In genomic region chr19:801030-801860, GRCh38 we compare ENCODE assay signal across 8 cellular contexts. TPM values are rescaled to one million over a fixed set of nuclear protein-coding genes. Genes with fewer than 3 reads are reported as not detected.
DNase-seq lines count a peak whose midpoint lies in the region; ATAC-seq, FAIRE-seq and TF ChIP-seq lines count a peak whose summit lies in the region.

No MANE protein-coding gene starts in this region.

- H3K4ac ChIP-seq in neuronal stem cell (ENCODE audit: low read length), result peak overlapping the region; percentile 84

- ATAC-seq in Panc1, result no peak
- no peak for ATAC-seq in GM18907 (IDR thresholded peaks at IDR 0.05; ENCODE audit: unreplicated experiment)

- H3K9me3 ChIP-seq in Panc1 (ENCODE audit: control insufficient read depth, insufficient read depth, low read depth, low read length), result no peaks in the 10 kb centered on the region
- H3K9me3 ChIP-seq in esophagus (ENCODE audit: control insufficient read depth in 2 of 2, insufficient read depth in 1 of 2, low read depth in 1 of 2, low read length in 1 of 2), result no peaks in the 10 kb centered on the region
- H3K9me3 ChIP-seq in neuronal stem cell (replicated peaks in 1 of 2; ENCODE audit: control insufficient read depth in 2 of 2, insufficient read depth in 1 of 2, low read depth in 1 of 2, low read length in 2 of 2), result no peaks in the 10 kb centered on the region

- H3K23ac ChIP-seq in neuronal stem cell (ENCODE audit: low read depth, low read length, poor library complexity), result peak overlapping the region; percentile 52

- H2AFZ ChIP-seq in neuronal stem cell (ENCODE audit: low read length), result no peak overlapping the region

- intact Hi-C loops in Panc1 (cut with micrococcal nuclease; ENCODE audit: unreplicated experiment), result no loop called here

- peak overlapping the region; percentile 12 for H3K9ac ChIP-seq in neuronal stem cell (ENCODE audit: low read depth, low read length, poor library complexity)

- WGBS in esophagus, 2 donors, result 20 to 21% methylated on average over 28 to 29 of the region's 29 CpGs
- no CpG with 5 or more reads among the region's 29 CpGs for WGBS in neuronal stem cell (ENCODE audit: extremely low coverage in 2 of 2, insufficient read length in 2 of 2, insufficient replicate concordance in 1 of 2), 2 donors

- H2BK120ac ChIP-seq in neuronal stem cell (ENCODE audit: low read depth, low read length), result no peak overlapping the region

- H3K4me1 ChIP-seq in Panc1 (ENCODE audit: control insufficient read depth, insufficient read depth, low read length) (peaks cover 18% of the 10 kb centered on the region), esophagus (ENCODE audit: control insufficient read depth in 2 of 2, insufficient read depth in 2 of 2, low read length in 1 of 2) (peaks cover 28 to 36% of the 10 kb centered on the region in 2 donors), neuronal stem cell (ENCODE audit: control insufficient read depth in 2 of 2, insufficient read depth in 1 of 2, low read depth in 1 of 2, low read length in 2 of 2) (peaks cover 18 to 32% of the 10 kb centered on the region in 2 donors)

- peak overlapping the region; percentile 14 for H3K4me2 ChIP-seq in neuronal stem cell (ENCODE audit: insufficient read depth, low read length, poor library complexity, severe bottlenecking)

- H3K14ac ChIP-seq in neuronal stem cell (ENCODE audit: low read length), result peak overlapping the region; percentile 71

- no peak for FAIRE-seq in D721Med (lab: Jason Lieb, UNC)

- no peak overlapping the region for H4K91ac ChIP-seq in neuronal stem cell (ENCODE audit: low read depth, low read length, poor library complexity)

- peak overlapping the region; percentile 7 for H3K18ac ChIP-seq in neuronal stem cell (ENCODE audit: low read length)

- POLR2A ChIA-PET in Panc1 (lab: Charles Lee), result no interaction called here

- peak overlapping the region; percentile 89 for H3K27ac ChIP-seq in Panc1 (ENCODE audit: low read length)
- H3K27ac ChIP-seq in esophagus (ENCODE audit: low read depth in 2 of 2, low read length in 1 of 2), result peak overlapping the region; percentile 86 to 88
- H3K27ac ChIP-seq in neuronal stem cell (replicated peaks; ENCODE audit: low read length), result no peak overlapping the region

- peak overlapping the region; percentile 19 for H2AK5ac ChIP-seq in neuronal stem cell (ENCODE audit: low read depth, low read length)

- no TSS peak for BruUV-seq in Panc1 (replicated peaks; lab: Mats Ljungman, UMichigan)

- H3K27me3 ChIP-seq in Panc1 (ENCODE audit: control insufficient read depth, insufficient read depth, low read length) (no peaks in the 10 kb centered on the region), esophagus (ENCODE audit: control insufficient read depth in 1 of 2, insufficient read depth in 2 of 2, low read length in 2 of 2) (no peaks in the 10 kb centered on the region), neuronal stem cell (ENCODE audit: control insufficient read depth in 3 of 3, insufficient read depth in 3 of 3, low read depth in 1 of 3, low read length in 3 of 3) (no peaks in the 10 kb centered on the region)

- no peak overlapping the region for H4K8ac ChIP-seq in neuronal stem cell (ENCODE audit: low read depth, low read length)

- CTCF ChIA-PET in Panc1 (lab: Charles Lee), result no interaction called here

- DNase-seq in D721Med (ENCODE audit: insufficient read length, low spot score), result peak; percentile 18
- DNase-seq in Panc1 (ENCODE audit: low read depth, low spot score), result no peak
- no peak for DNase-seq in neuronal stem cell (ENCODE audit: low spot score)
- DNase-seq in ACHN, result no peak
- no peak for DNase-seq in stimulated activated CD4-positive, alpha-beta T cell treated with anti-CD3 and anti-CD28 coated beads, Interleukin-4, amount 100 ng/mL, for 24 hours
- DNase-seq in activated CD8-positive, alpha-beta memory T cell treated with anti-CD3 and anti-CD28 coated beads, Interleukin-2, amount 50 U/mL, for 48 hours, result no peak

- H3K4me3 ChIP-seq in Panc1 (ENCODE audit: low read depth in 2 of 2, low read length in 2 of 2), result peak overlapping the region; percentile 82 to 87
- H3K4me3 ChIP-seq in esophagus (ENCODE audit: low read depth in 1 of 2, low read length in 2 of 2), result peak overlapping the region; percentile 27 to 32
- H3K4me3 ChIP-seq in neuronal stem cell (ENCODE audit: low read length in 2 of 2), result no peak overlapping the region

- in situ Hi-C loops in Panc1 (cut with HindIII; ENCODE audit: low pct_unique_long_range_greater_than_20kb, low sequenced_read_pairs) (no loop called here), ACHN (cut with HindIII; ENCODE audit: low pct_ligation_motif_present, low pct_unique_long_range_greater_than_20kb, low sequenced_read_pairs) (no loop called here)

- H3K36me3 ChIP-seq in Panc1 (ENCODE audit: control insufficient read depth, insufficient read depth, low read length), result peaks cover 13% of the 10 kb centered on the region
- peaks cover 19 to 48% of the 10 kb centered on the region in 2 donors for H3K36me3 ChIP-seq in esophagus (ENCODE audit: control insufficient read depth in 2 of 2, insufficient read depth in 2 of 2, low read length in 1 of 2)
- peaks cover 54 to 81% of the 10 kb centered on the region in 2 donors for H3K36me3 ChIP-seq in neuronal stem cell (replicated peaks in 1 of 2; ENCODE audit: control insufficient read depth in 2 of 2, insufficient read depth in 2 of 2, low read length in 2 of 2)

- H2BK12ac ChIP-seq in neuronal stem cell (ENCODE audit: low read length), result peak overlapping the region; percentile 16

- TF ChIP-seq CTCF in D721Med (IDR thresholded peaks at IDR 0.05; ENCODE audit: insufficient read depth, missing control alignments), result no peak
- TF ChIP-seq CTCF in Panc1 (IDR thresholded peaks at IDR 0.05), result no peak

- H2BK5ac ChIP-seq in neuronal stem cell (ENCODE audit: low read length), result no peak overlapping the region

- H2BK15ac ChIP-seq in neuronal stem cell (ENCODE audit: low read length), result no peak overlapping the region

- peaks cover 32% of the 10 kb centered on the region for H3K79me1 ChIP-seq in neuronal stem cell (ENCODE audit: low read depth, low read length)

RNA-seq across cellular contexts. Expression of gene PTBP1, which starts 4.0 kb away (rescaled TPM):
- total RNA-seq in Panc1 (2021; ENCODE audit: unreplicated experiment), result 515 TPM
- polyA plus RNA-seq in Panc1 (2012; ENCODE audit: insufficient read length), result 590 TPM
- 10 to 100 TPM; 90.6 to 98.3 TPM for polyA plus RNA-seq in esophagus
- polyA plus RNA-seq in neuronal stem cell (2013, experiment 1 of 2), result 412 TPM
- 415 TPM for polyA plus RNA-seq in neuronal stem cell (2013, experiment 2 of 2)

RNA-seq across cellular contexts. Expression of gene PLPPR3, which starts 20.5 kb away (rescaled TPM):
- total RNA-seq in Panc1 (2021; ENCODE audit: unreplicated experiment), result 63.7 TPM
- polyA plus RNA-seq in Panc1 (2012; ENCODE audit: insufficient read length), result 123 TPM
- not detected for polyA plus RNA-seq in esophagus
- polyA plus RNA-seq in neuronal stem cell (2013, experiment 1 of 2), result 56.3 TPM
- polyA plus RNA-seq in neuronal stem cell (2013, experiment 2 of 2), result 54.0 TPM

RNA-seq across cellular contexts. Expression of gene AZU1, which starts 26.4 kb away (rescaled TPM):
- 5.8 TPM for total RNA-seq in Panc1 (2021; ENCODE audit: unreplicated experiment)
- polyA plus RNA-seq in Panc1 (2012; ENCODE audit: insufficient read length), result 5.9 TPM
- not detected for polyA plus RNA-seq in esophagus
- 1.2 TPM for polyA plus RNA-seq in neuronal stem cell (2013, experiment 1 of 2)
- polyA plus RNA-seq in neuronal stem cell (2013, experiment 2 of 2), result 1.3 TPM

RNA-seq across cellular contexts. Expression of gene PRTN3, which starts 39.6 kb away (rescaled TPM):
- 1.5 TPM for total RNA-seq in Panc1 (2021; ENCODE audit: unreplicated experiment)
- polyA plus RNA-seq in Panc1 (2012; ENCODE audit: insufficient read length), result 2.6 TPM
- polyA plus RNA-seq in esophagus, result not detected
- polyA plus RNA-seq in neuronal stem cell (2013, experiment 1 of 2), result 1.9 TPM
- polyA plus RNA-seq in neuronal stem cell (2013, experiment 2 of 2), result 1.9 TPM

RNA-seq across cellular contexts. Expression of gene MISP, which starts 50.3 kb away (rescaled TPM):
- total RNA-seq in Panc1 (2021; ENCODE audit: unreplicated experiment), result 5.8 TPM
- 4.3 TPM for polyA plus RNA-seq in Panc1 (2012; ENCODE audit: insufficient read length)
- under 1 TPM; 0.08 to 0.11 TPM for polyA plus RNA-seq in esophagus
- 0.11 TPM for polyA plus RNA-seq in neuronal stem cell (2013, experiment 1 of 2)
- 0.07 TPM for polyA plus RNA-seq in neuronal stem cell (2013, experiment 2 of 2)

Comparison
In these comparisons a context has a peak if more than half of its experiments do, and no peak if none do; other contexts are left out.
1. H3K4me3 ChIP-seq: peak in Panc1 (2 of 2) and esophagus (2 of 2); none in neuronal stem cell (0 of 2).